Comparison of ENCODE assay signal across 9 cellular contexts in the genomic region with DNA sequence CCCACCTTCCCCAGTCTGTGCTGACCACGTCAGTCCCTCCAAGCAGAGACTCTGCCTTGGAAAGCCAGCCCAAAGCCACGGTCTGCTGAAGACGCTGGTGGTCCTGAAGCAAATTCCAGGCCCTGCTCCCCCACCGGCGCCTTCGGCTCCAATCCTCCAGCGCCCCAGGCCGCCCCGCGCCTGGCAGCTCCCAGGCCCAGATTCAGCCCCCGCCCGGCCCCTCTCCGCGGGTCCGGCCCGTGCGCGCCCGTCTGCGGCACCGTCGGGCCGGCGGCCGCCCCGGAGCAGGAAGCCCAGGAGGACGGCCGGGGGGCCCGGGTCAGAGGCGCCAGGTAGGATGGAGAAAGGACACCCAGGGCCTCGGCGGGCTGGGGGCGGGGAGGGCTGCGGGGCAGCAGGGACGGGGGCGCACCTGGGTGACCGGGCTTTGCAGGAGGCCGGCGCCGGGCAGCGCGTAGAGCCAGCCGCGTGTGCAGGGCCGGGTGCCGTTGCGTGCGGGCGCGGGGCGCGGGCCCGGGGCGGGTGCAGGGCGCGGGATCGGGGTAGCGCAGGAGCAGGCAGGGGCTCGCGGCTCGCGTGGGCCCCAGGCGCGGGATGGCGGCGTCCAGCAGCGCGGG. TPM values are rescaled to one million over a fixed set of nuclear protein-coding genes. Genes with fewer than 3 reads are reported as not detected.
A peak's percentile ranks its signal among the peaks of the same experiment; 100 is the strongest.
DNase-seq lines count a peak whose midpoint lies in the region; ATAC-seq, FAIRE-seq and TF ChIP-seq lines count a peak whose summit lies in the region.
"Had no signal": no experiment of that assay in that cellular context is flagged by ENCODE, and none has a peak within 500 bp of the region (broad histone marks: within the 10 kb centered on the region; RNA-seq: fewer than 3 reads in every experiment).

No MANE protein-coding gene starts in this region.

- H3K4me2 ChIP-seq in A549 (peak overlapping the region; percentile 100), GM23338 (peak overlapping the region; percentile 88)

- TF ChIP-seq POLR2A in A549 (IDR thresholded peaks at IDR 0.05; ENCODE audit: low read length) (no peak), H54 (IDR thresholded peaks at IDR 0.05; ENCODE audit: low read depth, low read length) (no peak)

- peaks cover 8% of the 10 kb centered on the region for H3K4me1 ChIP-seq in A549
- peaks cover 7% of the 10 kb centered on the region; the same call in 1 of the 2 replicates for H3K4me1 ChIP-seq in GM23338 (ENCODE audit: insufficient read depth)
- H3K4me1 ChIP-seq in mesodermal cell (ENCODE audit: control insufficient read depth, insufficient read depth, low read length, poor library complexity, severe bottlenecking) = peaks cover 2% of the 10 kb centered on the region

- peak overlapping the region; percentile 36 to 77; a peak in 5 of 6 replicates for H3K27ac ChIP-seq in A549
- no peak overlapping the region for H3K27ac ChIP-seq in GM23338 (ENCODE audit: low read depth)
- no peak overlapping the region for H3K27ac ChIP-seq in coronary artery
- H3K27ac ChIP-seq in mesodermal cell (ENCODE audit: low read depth, low read length, severe bottlenecking) = no peak overlapping the region

- peaks cover 36% of the 10 kb centered on the region for H3K27me3 ChIP-seq in GM23338 (ENCODE audit: insufficient read depth)

- peaks cover 7% of the 10 kb centered on the region; the same call in 2 of the 3 replicates for H3K9me3 Mint-ChIP-seq in GM23338

- H3K4me3 Mint-ChIP-seq in GM23338 = peak overlapping the region; percentile 73

- no peak for TF ChIP-seq RAD21 in A549 (conservative IDR thresholded peaks at IDR 0.05 in 1 of 2, IDR thresholded peaks at IDR 0.05 in 1 of 2)

- no peaks in the 10 kb centered on the region for H3K36me3 ChIP-seq in GM23338 (ENCODE audit: insufficient read depth)
- H3K36me3 ChIP-seq in mesodermal cell (ENCODE audit: control insufficient read depth, insufficient read depth, low read length) = no peaks in the 10 kb centered on the region

- TF ChIP-seq EP300 in A549 (IDR thresholded peaks at IDR 0.05) = no peak

- DNase-seq in A549 (ENCODE audit: low read depth in 1 of 2, low spot score in 1 of 2) (no peak), GM23338 (ENCODE audit: low spot score) (peak; percentile 56), coronary artery (ENCODE audit: low spot score) (no peak), H54 (ENCODE audit: insufficient read length, low spot score) (no peak), HTR-8/SVneo (ENCODE audit: insufficient read length, low spot score) (no peak)

- peaks cover 5% of the 10 kb centered on the region; the same call in 1 of the 3 replicates for H3K9me3 ChIP-seq in A549
- peaks cover 8% of the 10 kb centered on the region for H3K9me3 ChIP-seq in mesodermal cell (ENCODE audit: control insufficient read depth, low read length)

- H3K27me3 Mint-ChIP-seq in GM23338 (ENCODE audit: insufficient read depth, low read depth, poor library complexity) = peaks cover 38% of the 10 kb centered on the region

- H3K36me3 Mint-ChIP-seq in GM23338 (ENCODE audit: low read depth) = peaks cover 2% of the 10 kb centered on the region; the same call in 1 of the 3 replicates

- peak in 1 of 2 experiments; percentile 22; a peak in 2 of 6 replicates for ATAC-seq in A549
- ATAC-seq in GM23338 = peak; percentile 41
- no peak for ATAC-seq in GM21529 (IDR thresholded peaks at IDR 0.05; ENCODE audit: unreplicated experiment)
- no peak for ATAC-seq in HG03460 (IDR thresholded peaks at IDR 0.05; ENCODE audit: unreplicated experiment)

- no peak overlapping the region for H3K27ac Mint-ChIP-seq in GM23338

- H4K20me1 ChIP-seq in GM23338 (replicated peaks; ENCODE audit: insufficient read depth) = no peaks in the 10 kb centered on the region

- FAIRE-seq in A549 (lab: Jason Lieb, UNC) = no peak
- FAIRE-seq in H54 (lab: Jason Lieb, UNC) = no peak
- no peak for FAIRE-seq in HTR-8/SVneo (lab: Jason Lieb, UNC)

- TF ChIP-seq CTCF in A549 (IDR thresholded peaks at IDR 0.05) (no peak), GM23338 (conservative IDR thresholded peaks at IDR 0.05; ENCODE audit: low read depth in 2 of 2) (no peak), coronary artery (IDR thresholded peaks at IDR 0.05) (no peak)

- H3K4me3 ChIP-seq in A549 (peak overlapping the region; percentile 62), GM23338 (peak overlapping the region; percentile 66), coronary artery (peak overlapping the region; percentile 65), mesodermal cell (ENCODE audit: extremely low read depth, insufficient read depth, low read length, poor library complexity, severe bottlenecking) (peak overlapping the region; percentile 22)

- 17% methylated on average over 3 of the region's 68 CpGs for WGBS in A549 (ENCODE audit: missing lambda C conversion rate)
- 0 to 2% methylated on average over 40 to 50 of the region's 68 CpGs for WGBS in mesodermal cell (ENCODE audit: insufficient coverage in 2 of 2), 2 experiments

- H3K4me1 Mint-ChIP-seq in GM23338 = peaks cover 5% of the 10 kb centered on the region; the same call in 2 of the 3 replicates

- 0 out of 2 replicates have a peak, but pooled peaks cover 6% of the 10 kb centered on the region for H3F3A ChIP-seq in GM23338 (replicated peaks; ENCODE audit: low read depth)

- no peaks in the 10 kb centered on the region for H3K9me2 ChIP-seq in GM23338 (ENCODE audit: insufficient read depth)

- CTCF ChIA-PET in A549 (lab: Yijun Ruan, JAX) = interaction anchor here (0.8 kb wide), 1 partner anchor 38 kb away, joined by 3 read pairs; no protein-coding TSS in a partner anchor

- POLR2A ChIA-PET in A549 (lab: Yijun Ruan, JAX) = interaction anchor here (1.5 kb wide), 1 partner anchor 15 kb away, joined by 3 read pairs; no protein-coding TSS in a partner anchor

- H3K79me2 ChIP-seq in GM23338 (replicated peaks; ENCODE audit: insufficient read depth) = no peaks in the 10 kb centered on the region

- no peak overlapping the region for H2AFZ ChIP-seq in GM23338

TF ChIP-seq in A549, 52 proteins besides CTCF, POLR2A, EP300 and RAD21 (continues in another document):
- no peak for TF ChIP-seq MAZ (IDR thresholded peaks at IDR 0.05; ENCODE audit: borderline replicate concordance, low read depth, low read length)
- TF ChIP-seq, protein P1, sequence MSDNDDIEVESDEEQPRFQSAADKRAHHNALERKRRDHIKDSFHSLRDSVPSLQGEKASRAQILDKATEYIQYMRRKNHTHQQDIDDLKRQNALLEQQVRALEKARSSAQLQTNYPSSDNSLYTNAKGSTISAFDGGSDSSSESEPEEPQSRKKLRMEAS (IDR thresholded peaks at IDR 0.05) = no peak
- TF ChIP-seq ZSCAN20 (CRISPR knock-in tag; IDR thresholded peaks at IDR 0.05) = no peak
- TF ChIP-seq CBX2 (IDR thresholded peaks at IDR 0.05; ENCODE audit: borderline replicate concordance, low read depth) = no peak
- no peak for TF ChIP-seq JUN (IDR thresholded peaks at IDR 0.05)
- no peak for TF ChIP-seq HOXA7 (CRISPR knock-in tag; IDR thresholded peaks at IDR 0.05)
- no peak for TF ChIP-seq NPAS2 (CRISPR knock-in tag; IDR thresholded peaks at IDR 0.05; ENCODE audit: borderline replicate concordance)
- TF ChIP-seq FOXS1 (CRISPR knock-in tag; IDR thresholded peaks at IDR 0.05) = no peak
- TF ChIP-seq JUNB (IDR thresholded peaks at IDR 0.05) = no peak
- no peak for TF ChIP-seq HEYL (CRISPR knock-in tag; IDR thresholded peaks at IDR 0.05)

TF ChIP-seq in GM23338, 12 proteins besides CTCF, POLR2A, EP300 and RAD21:
- peak; percentile 44 for TF ChIP-seq EZH2 (IDR thresholded peaks at IDR 0.05; ENCODE audit: low read depth, unreplicated experiment)
- TF ChIP-seq EZH2phosphoT487 (IDR thresholded peaks at IDR 0.05; ENCODE audit: unreplicated experiment) = no peak

RNA-seq across cellular contexts. Expression of a gene that starts 0.6 kb away (rescaled TPM):
- polyA plus RNA-seq in A549 (2011; rRNA removed) (0.36 and 0.42 TPM in 2 replicates), A549 (2017; fragmentation: RNase III; extraction: RNeasy Plus Mini Kit Qiagen cat#74134 plus additional on column Dnase treatment) (0.77 to 1.1 TPM (median 0.98 TPM) in 3 replicates), GM23338 (2016; fragmentation: Nextera tagmentation; extraction: Ambion mirVana) (2.1 TPM in 2 replicates)
- polyA plus RNA-seq in A549 (2012; cell fraction: cytosol; rRNA removed) = 0.67 and 1.2 TPM in 2 replicates
- polyA plus RNA-seq in A549 (2012; cell fraction: nucleus; rRNA removed) = 15.1 and 16.4 TPM in 2 replicates
- polyA minus RNA-seq in A549 (2011; rRNA and poly(A)+ RNA removed) = 0.15 TPM in 1 of 2 replicates, not detected in the other
- 7.9 and 13.8 TPM in 2 replicates for total RNA-seq in GM23338 (2014; rRNA removed; shearing (Covaris generic))
- 1.2 TPM for polyA plus RNA-seq in mesodermal cell (2013, experiment 1 of 2)
- polyA plus RNA-seq in mesodermal cell (2013, experiment 2 of 2) = 1.4 TPM

RNA-seq across cellular contexts. Expression of a gene that starts 16.5 kb away (rescaled TPM):
- polyA plus RNA-seq in A549 (2011; rRNA removed) (9.5 and 10.5 TPM in 2 replicates), A549 (2017; fragmentation: RNase III; extraction: RNeasy Plus Mini Kit Qiagen cat#74134 plus additional on column Dnase treatment) (5.8 to 7.0 TPM (median 7.0 TPM) in 3 replicates), GM23338 (2016; fragmentation: Nextera tagmentation; extraction: Ambion mirVana) (5.4 and 7.9 TPM in 2 replicates)
- polyA plus RNA-seq in A549 (2012; cell fraction: cytosol; rRNA removed) = 3.9 and 4.5 TPM in 2 replicates
- 2.6 and 3.2 TPM in 2 replicates for polyA plus RNA-seq in A549 (2012; cell fraction: nucleus; rRNA removed)
- 11.7 and 12.7 TPM in 2 replicates for polyA minus RNA-seq in A549 (2011; rRNA and poly(A)+ RNA removed)
- total RNA-seq in GM23338 (2014; rRNA removed; shearing (Covaris generic)) = 18.1 and 43.4 TPM in 2 replicates
- polyA plus RNA-seq in mesodermal cell (2013, experiment 1 of 2) = 15.9 TPM
- polyA plus RNA-seq in mesodermal cell (2013, experiment 2 of 2) = 15.9 TPM

RNA-seq across cellular contexts. Expression of a gene that starts 29.4 kb away (rescaled TPM):
- polyA plus RNA-seq in A549 (2011; rRNA removed) (0.05 TPM in 1 of 2 replicates, not detected in the other), A549 (2017; fragmentation: RNase III; extraction: RNeasy Plus Mini Kit Qiagen cat#74134 plus additional on column Dnase treatment) (0.03 to 0.09 TPM (median 0.08 TPM) in 3 replicates), GM23338 (2016; fragmentation: Nextera tagmentation; extraction: Ambion mirVana) (0.61 and 0.63 TPM in 2 replicates)
- polyA plus RNA-seq in A549 (2012; cell fraction: cytosol; rRNA removed) = 0.03 TPM in 2 replicates
- polyA plus RNA-seq in A549 (2012; cell fraction: nucleus; rRNA removed) = 0.11 and 0.12 TPM in 2 replicates
- not detected in 2 replicates for polyA minus RNA-seq in A549 (2011; rRNA and poly(A)+ RNA removed)
- total RNA-seq in GM23338 (2014; rRNA removed; shearing (Covaris generic)) = 0.12 and 1.0 TPM in 2 replicates
- 0.11 TPM for polyA plus RNA-seq in mesodermal cell (2013, experiment 1 of 2)
- polyA plus RNA-seq in mesodermal cell (2013, experiment 2 of 2) = 0.15 TPM
- total RNA-seq: mesenteric fat pad had no signal

Comparison
In these comparisons a context has a peak if more than half of its experiments do, and no peak if none do; other contexts are left out.
1. H3K27ac ChIP-seq: peak in A549 (2 of 2); none in GM23338 (single experiment), coronary artery (0 of 2) and mesodermal cell (single experiment).
2. Peak in every context shown above with its lines, with median percentiles within 50 percentile points of each other: H3K4me3 ChIP-seq.